ENCODE assay signal across 17 cellular contexts in genomic region chr2:229805559-229805958, GRCh38.
DNase-seq lines count a peak whose midpoint lies in the region; ATAC-seq lines count a peak whose summit lies in the region.
"Had no signal": no experiment of that assay in that cellular context is flagged by ENCODE, and none has a peak within 500 bp of the region (broad histone marks: within the 10 kb centered on the region; RNA-seq: fewer than 3 reads in every experiment).

No MANE protein-coding gene starts in this region.

- no peaks in the 10 kb centered on the region for H3K27me3 Mint-ChIP-seq in activated naive CD8-positive, alpha-beta T cell
- H3K27me3 Mint-ChIP-seq in activated naive CD8-positive, alpha-beta T cell treated with anti-CD3 and anti-CD28 coated beads, Interleukin-2, amount 50 U/mL, for 24 hours, result no peaks in the 10 kb centered on the region
- H3K27me3 Mint-ChIP-seq: CD4-positive, CD25-positive, alpha-beta regulatory T cell; CD8-positive, alpha-beta memory T cell had no signal

- no peak overlapping the region for H3K4me3 Mint-ChIP-seq in activated naive CD8-positive, alpha-beta T cell
- no peak overlapping the region for H3K4me3 Mint-ChIP-seq in activated naive CD8-positive, alpha-beta T cell treated with anti-CD3 and anti-CD28 coated beads, Interleukin-2, amount 50 U/mL, for 24 hours
- H3K4me3 Mint-ChIP-seq: CD4-positive, CD25-positive, alpha-beta regulatory T cell; CD8-positive, alpha-beta memory T cell; GM23338; HFFc6 had no signal

- ATAC-seq in activated naive CD8-positive, alpha-beta T cell treated with anti-CD3 and anti-CD28 coated beads, Interleukin-2, amount 50 U/mL, for 24 hours, result no peak
- ATAC-seq in left lobe of liver, result peak; percentile 62
- ATAC-seq: GM23338, HCT116 had no signal

- DNase-seq in activated naive CD8-positive, alpha-beta T cell treated with anti-CD3 and anti-CD28 coated beads, Interleukin-2, amount 50 U/mL, for 24 hours, result no peak
- DNase-seq in left lobe of liver (ENCODE audit: low spot score) (peak; percentile 80), mucosa of gallbladder (ENCODE audit: low spot score) (peak; percentile 44), DMS 273 treated with DMSO at 0.1 percent for 48 hours (lab: John Stamatoyannopoulos, UW) (no peak), AML-193 (lab: John Stamatoyannopoulos, UW) (no peak), NOMO-1 treated with DMSO at 0.1 percent for 48 hours (lab: John Stamatoyannopoulos, UW; ENCODE audit: unreplicated experiment) (no peak)
- DNase-seq: 8988T; BE2C; C1 segment of cervical spinal cord; CD4-positive, CD25-positive, alpha-beta regulatory T cell; CD8-positive, alpha-beta memory T cell; COR-L47; H7; HFFc6 had no signal

- no peaks in the 10 kb centered on the region for H3K4me1 Mint-ChIP-seq in activated naive CD8-positive, alpha-beta T cell (ENCODE audit: low read depth)
- no peaks in the 10 kb centered on the region for H3K4me1 Mint-ChIP-seq in activated naive CD8-positive, alpha-beta T cell treated with anti-CD3 and anti-CD28 coated beads, Interleukin-2, amount 50 U/mL, for 24 hours
- H3K4me1 Mint-ChIP-seq: GM23338 had no signal

- H3K36me3 Mint-ChIP-seq in activated naive CD8-positive, alpha-beta T cell, result peaks cover 3% of the 10 kb centered on the region
- peaks cover 57% of the 10 kb centered on the region for H3K36me3 Mint-ChIP-seq in activated naive CD8-positive, alpha-beta T cell treated with anti-CD3 and anti-CD28 coated beads, Interleukin-2, amount 50 U/mL, for 24 hours (ENCODE audit: low read depth)

- peak overlapping the region; percentile 4 for H3K27ac Mint-ChIP-seq in activated naive CD8-positive, alpha-beta T cell
- H3K27ac Mint-ChIP-seq in activated naive CD8-positive, alpha-beta T cell treated with anti-CD3 and anti-CD28 coated beads, Interleukin-2, amount 50 U/mL, for 24 hours, result no peak overlapping the region
- H3K27ac Mint-ChIP-seq: GM23338, HFFc6 had no signal

- no peaks in the 10 kb centered on the region for H3K9me3 Mint-ChIP-seq in activated naive CD8-positive, alpha-beta T cell (ENCODE audit: low read depth)
- no peaks in the 10 kb centered on the region for H3K9me3 Mint-ChIP-seq in activated naive CD8-positive, alpha-beta T cell treated with anti-CD3 and anti-CD28 coated beads, Interleukin-2, amount 50 U/mL, for 24 hours
- H3K9me3 Mint-ChIP-seq: CD4-positive, CD25-positive, alpha-beta regulatory T cell; CD8-positive, alpha-beta memory T cell; GM23338; HFFc6 had no signal

Comparison
In these comparisons a context has a peak if more than half of its experiments do, and no peak if none do; other contexts are left out.
1. DNase-seq: peak in left lobe of liver (single experiment) and mucosa of gallbladder (single experiment); none in activated naive CD8-positive, alpha-beta T cell treated with anti-CD3 and anti-CD28 coated beads, Interleukin-2, amount 50 U/mL, for 24 hours (single experiment), DMS 273 treated with DMSO at 0.1 percent for 48 hours (single experiment), AML-193 (0 of 2) and NOMO-1 treated with DMSO at 0.1 percent for 48 hours (single experiment).